Comparison of ENCODE assay signal across 21 cellular contexts in genomic region chr2:60302377-60303126, GRCh38.
DNase-seq lines count a peak whose midpoint lies in the region; ATAC-seq and TF ChIP-seq lines count a peak whose summit lies in the region.
"Had no signal": no experiment of that assay in that cellular context is flagged by ENCODE, and none has a peak within 500 bp of the region (broad histone marks: within the 10 kb centered on the region; RNA-seq: fewer than 3 reads in every experiment).

No MANE protein-coding gene starts in this region.

- no peak overlapping the region for H2BK12ac ChIP-seq in trophoblast cell (ENCODE audit: low read length)

- ATAC-seq in GM21723 (IDR thresholded peaks at IDR 0.05; ENCODE audit: unreplicated experiment): no peak
- ATAC-seq: HCT116, PC-3 had no signal

- no peak overlapping the region for H4K91ac ChIP-seq in trophoblast cell (ENCODE audit: low read depth, low read length)

- no peak overlapping the region for H2AK5ac ChIP-seq in trophoblast cell (ENCODE audit: low read length)

- H3K4ac ChIP-seq in trophoblast cell (ENCODE audit: low read depth, low read length): no peak overlapping the region

- H3K9ac ChIP-seq in OCI-LY3 (ENCODE audit: low read length) (no peak overlapping the region), trophoblast cell (ENCODE audit: low read length) (no peak overlapping the region)

- no peak overlapping the region for H3K18ac ChIP-seq in trophoblast cell (ENCODE audit: low read length)

- DNase-seq in epithelial cell of proximal tubule (ENCODE audit: low read depth) (no peak), trophoblast cell (peak in 1 of 2 donors; percentile 4), NCI-H1105 treated with DMSO at 0.1 percent for 48 hours (lab: John Stamatoyannopoulos, UW) (no peak)
- no peak for DNase-seq in activated CD4-positive, alpha-beta T cell treated with anti-CD3 and anti-CD28 coated beads for 48 hours
- DNase-seq: Calu3; CD4-positive, alpha-beta T cell; DMS79; GDM1; NCI-H1436 treated with DMSO at 0.1 percent for 48 hours; NCI-H2029 treated with DMSO at 0.1 percent for 48 hours; NCI-H2171 treated with DMSO at 0.1 percent for 48 hours; NCI-H446 treated with DMSO at 0.1 percent for 48 hours; NCI-H748 treated with DMSO at 0.1 percent for 48 hours; PC-3; SW 1271 had no signal

- WGBS in trophoblast cell (ENCODE audit: extremely low coverage, insufficient coverage, insufficient read length): no CpG with 5 or more reads among the region's 6 CpGs

- H3K14ac ChIP-seq in trophoblast cell (ENCODE audit: low read length): no peak overlapping the region

- H4K20me1 ChIP-seq in OCI-LY3 (ENCODE audit: insufficient read depth, low read length): no peaks in the 10 kb centered on the region

- no peak overlapping the region for H3K23ac ChIP-seq in trophoblast cell (ENCODE audit: low read length)

- H3K4me1 ChIP-seq in OCI-LY3 (ENCODE audit: low read length) (peaks cover 14% of the 10 kb centered on the region), trophoblast cell (ENCODE audit: control insufficient read depth in 1 of 2, insufficient read depth in 2 of 2, low read length in 2 of 2) (peaks cover 2 to 3% of the 10 kb centered on the region in 2 experiments)
- H3K4me1 ChIP-seq: SJSA1 had no signal

- H4K12ac ChIP-seq in trophoblast cell (ENCODE audit: low read depth, low read length): no peak overlapping the region

- H3K4me3 ChIP-seq in OCI-LY3 (ENCODE audit: low read length): no peak overlapping the region
- H3K4me3 ChIP-seq in epithelial cell of proximal tubule (ENCODE audit: low read depth, low read length): no peak overlapping the region
- no peak overlapping the region for H3K4me3 ChIP-seq in trophoblast cell (ENCODE audit: low read depth, low read length)
- H3K4me3 ChIP-seq: SJSA1 had no signal

- H3K27me3 ChIP-seq in OCI-LY3 (ENCODE audit: low read depth, low read length): no peaks in the 10 kb centered on the region
- H3K27me3 ChIP-seq in trophoblast cell (ENCODE audit: insufficient read depth, low read length): no peaks in the 10 kb centered on the region

- H3K36me3 ChIP-seq in OCI-LY3 (replicated peaks; ENCODE audit: low read depth, low read length) (no peaks in the 10 kb centered on the region), trophoblast cell (ENCODE audit: control insufficient read depth in 1 of 2, insufficient read depth in 2 of 2, low read length in 2 of 2) (no peaks in the 10 kb centered on the region)
- H3K36me3 ChIP-seq: SJSA1 had no signal

- no peaks in the 10 kb centered on the region for H3K79me1 ChIP-seq in trophoblast cell (ENCODE audit: low read length)

- H4K8ac ChIP-seq in trophoblast cell (ENCODE audit: low read depth, low read length): peak overlapping the region; percentile 16

- H3K4me2 ChIP-seq in OCI-LY3 (ENCODE audit: low read length) (no peak overlapping the region), trophoblast cell (ENCODE audit: low read length) (no peak overlapping the region)

- H3K27ac ChIP-seq in OCI-LY3 (ENCODE audit: low read length): no peak overlapping the region
- H3K27ac ChIP-seq in trophoblast cell (ENCODE audit: low read depth, low read length): no peak overlapping the region
- H3K27ac ChIP-seq: RWPE1, SJSA1 had no signal

- no peak overlapping the region for H2BK5ac ChIP-seq in trophoblast cell (ENCODE audit: low read depth, low read length, poor library complexity)

- H3K79me2 ChIP-seq in OCI-LY3 (ENCODE audit: low read length) (no peaks in the 10 kb centered on the region), trophoblast cell (ENCODE audit: control insufficient read depth, insufficient read depth, low read length, poor library complexity) (no peaks in the 10 kb centered on the region)

- no peak overlapping the region for H2BK120ac ChIP-seq in trophoblast cell (ENCODE audit: insufficient read depth, low read length, poor library complexity)

- H3K9me3 ChIP-seq in OCI-LY3 (ENCODE audit: insufficient read depth, low read length) (no peaks in the 10 kb centered on the region), trophoblast cell (ENCODE audit: insufficient read depth, low read depth, low read length) (no peaks in the 10 kb centered on the region)
- H3K9me3 ChIP-seq: SJSA1 had no signal

- H2AFZ ChIP-seq in OCI-LY3 (ENCODE audit: low read depth, low read length): no peak overlapping the region
- no peak overlapping the region for H2AFZ ChIP-seq in trophoblast cell (ENCODE audit: insufficient read depth, low read length, poor library complexity)

- TF ChIP-seq CTCF in GM12872 (IDR thresholded peaks at IDR 0.05; ENCODE audit: insufficient read depth, low read depth, low read length): 0 out of 3 replicates have a peak, but pooled peaks have one; percentile 17
- peak; percentile 9; the same call in 1 of the 2 replicates for TF ChIP-seq CTCF in OCI-LY3 (IDR thresholded peaks at IDR 0.05; ENCODE audit: low read depth, low read length)
- peak; percentile 6 for TF ChIP-seq CTCF in epithelial cell of proximal tubule (conservative IDR thresholded peaks at IDR 0.05; ENCODE audit: low read depth, low read length)
